In genomic region chr20:5781798-5782750, GRCh38 we compare ENCODE assay signal across 1 cellular context.
TF ChIP-seq lines count a peak whose summit lies in the region.

No MANE protein-coding gene starts in this region.

TF ChIP-seq in GM23338, 12 proteins besides CTCF, POLR2A, EP300 and RAD21 (continued from another document):
- TF ChIP-seq ZNF462 (CRISPR knock-in tag; IDR thresholded peaks at IDR 0.05) (no peak), STAT1 (IDR thresholded peaks at IDR 0.05; ENCODE audit: unreplicated experiment) (no peak), EZH2 (IDR thresholded peaks at IDR 0.05; ENCODE audit: low read depth, unreplicated experiment) (no peak), NANOG (IDR thresholded peaks at IDR 0.05; ENCODE audit: borderline replicate concordance) (no peak)
TF ChIP-seq in GM23338: peak in this region for 0.
